24 cellular contexts compared by ENCODE assay signal in the genomic region with DNA sequence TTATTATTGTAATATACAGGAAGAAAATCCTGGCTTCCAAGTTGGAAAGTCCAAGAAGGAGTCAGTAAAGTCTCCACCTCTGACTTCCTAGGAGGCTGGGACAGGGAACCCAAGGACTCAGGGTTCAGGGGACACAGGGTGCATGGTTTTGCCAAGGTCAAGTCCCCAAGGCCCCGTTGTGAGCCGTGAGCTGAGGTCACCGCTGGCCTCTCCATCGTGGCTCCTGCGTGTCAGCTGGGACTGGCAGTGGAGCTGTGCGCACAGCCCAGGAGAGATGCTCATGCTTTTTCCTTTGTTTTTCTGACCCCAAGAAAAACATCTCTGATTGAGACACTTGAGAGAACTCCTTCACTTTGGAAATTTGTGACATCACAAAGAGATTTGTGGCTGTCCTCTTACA.
DNase-seq lines count a peak whose midpoint lies in the region; ATAC-seq, FAIRE-seq and TF ChIP-seq lines count a peak whose summit lies in the region.
"Had no signal": no experiment of that assay in that cellular context is flagged by ENCODE, and none has a peak within 500 bp of the region (broad histone marks: within the 10 kb centered on the region; RNA-seq: fewer than 3 reads in every experiment).

No MANE protein-coding gene starts in this region.

- no peak overlapping the region for H3K4me3 Mint-ChIP-seq in CD8-positive, alpha-beta memory T cell
- H3K4me3 Mint-ChIP-seq: B cell; CD4-positive, CD25-positive, alpha-beta regulatory T cell; CD8-positive, alpha-beta T cell; GM23338; H9 had no signal

- TF ChIP-seq POLR2A in HepG2 (IDR thresholded peaks at IDR 0.05; ENCODE audit: insufficient read depth in 1 of 2, low read depth in 2 of 2, low read length in 2 of 2) (no peak), right lobe of liver (IDR thresholded peaks at IDR 0.05) (no peak)

- ATAC-seq in Right ventricle myocardium inferior (peak; percentile 50), HepG2 (no peak), right lobe of liver (no peak), sciatic nerve (peak; percentile 91), upper lobe of right lung (no peak)
- ATAC-seq: CD8-positive, alpha-beta T cell; GM12878; GM23338; HCT116 had no signal

- H4K20me1 ChIP-seq in HepG2 (ENCODE audit: insufficient read depth, low read length), result no peaks in the 10 kb centered on the region
- H4K20me1 ChIP-seq: BLaER1 had no signal

- WGBS in HepG2 (ENCODE audit: low lambda C conversion rate), result 8% methylated on average over 6 of the region's 6 CpGs
- no CpG with 5 or more reads among the region's 6 CpGs for WGBS in right lobe of liver (ENCODE audit: insufficient coverage, low coverage, low lambda C conversion rate, missing lambda C conversion rate)

- no TSS peak for BruUV-seq in HepG2 (replicated peaks; lab: Mats Ljungman, UMichigan)

- H3K9me3 ChIP-seq in left ventricle myocardium inferior (replicated peaks), result no peaks in the 10 kb centered on the region
- no peaks in the 10 kb centered on the region for H3K9me3 ChIP-seq in HepG2 (ENCODE audit: low read length)
- no peaks in the 10 kb centered on the region for H3K9me3 ChIP-seq in right lobe of liver
- H3K9me3 ChIP-seq in upper lobe of right lung, result no peaks in the 10 kb centered on the region
- no peaks in the 10 kb centered on the region for H3K9me3 ChIP-seq in CD8-positive, alpha-beta memory T cell (ENCODE audit: low read length)

- CTCF ChIA-PET in HepG2 (lab: Yijun Ruan, JAX; ENCODE audit: low intra/inter-chr PET ratio, low total read pairs), result no interaction called here
- CTCF ChIA-PET in CD8-positive, alpha-beta memory T cell (lab: Charles Lee), result no interaction called here

- H3K36me3 ChIP-seq in left ventricle myocardium inferior (no peaks in the 10 kb centered on the region), HepG2 (replicated peaks in 1 of 2; ENCODE audit: control insufficient read depth in 1 of 2, insufficient read depth in 2 of 2, low read length in 2 of 2) (no peaks in the 10 kb centered on the region), right lobe of liver (no peaks in the 10 kb centered on the region), upper lobe of right lung (no peaks in the 10 kb centered on the region)
- no peaks in the 10 kb centered on the region for H3K36me3 ChIP-seq in CD8-positive, alpha-beta memory T cell (ENCODE audit: insufficient read depth, low read length)
- H3K36me3 ChIP-seq: BLaER1 had no signal

- H3K4me1 ChIP-seq in left ventricle myocardium inferior, result no peaks in the 10 kb centered on the region
- H3K4me1 ChIP-seq in HepG2 (ENCODE audit: insufficient read depth, low read length), result no peaks in the 10 kb centered on the region
- no peaks in the 10 kb centered on the region for H3K4me1 ChIP-seq in right lobe of liver
- no peaks in the 10 kb centered on the region for H3K4me1 ChIP-seq in upper lobe of right lung
- H3K4me1 ChIP-seq in CD8-positive, alpha-beta memory T cell (ENCODE audit: insufficient read depth, low read length), result no peaks in the 10 kb centered on the region

- TF ChIP-seq RAD21 in HepG2 (CRISPR knock-in tag; IDR thresholded peaks at IDR 0.05), result no peak

- no peak for FAIRE-seq in HepG2 (lab: Jason Lieb, UNC)
- FAIRE-seq: A204.1, D721Med, GM12878, GM19239 had no signal

- H3K79me2 ChIP-seq in HepG2 (ENCODE audit: insufficient read depth, low read length), result no peaks in the 10 kb centered on the region

- H3K36me3 Mint-ChIP-seq in CD8-positive, alpha-beta memory T cell, result no peaks in the 10 kb centered on the region
- H3K36me3 Mint-ChIP-seq: CD4-positive, CD25-positive, alpha-beta regulatory T cell; CD8-positive, alpha-beta T cell had no signal

- no peaks in the 10 kb centered on the region for H3K4me1 Mint-ChIP-seq in CD8-positive, alpha-beta memory T cell
- H3K4me1 Mint-ChIP-seq: B cell; CD4-positive, CD25-positive, alpha-beta regulatory T cell; GM23338; H9 had no signal

- H3K27me3 ChIP-seq in left ventricle myocardium inferior (ENCODE audit: low read depth) (peaks cover 34% of the 10 kb centered on the region), HepG2 (ENCODE audit: control insufficient read depth in 1 of 2, insufficient read depth in 2 of 2, low read length in 2 of 2) (peaks cover 0 to 23% of the 10 kb centered on the region in 2 experiments; a peak in 3 of 5 replicates), right lobe of liver (no peaks in the 10 kb centered on the region), upper lobe of right lung (no peaks in the 10 kb centered on the region)
- H3K27me3 ChIP-seq in CD8-positive, alpha-beta memory T cell (ENCODE audit: insufficient read depth, low read length, poor library complexity, severe bottlenecking), result no peaks in the 10 kb centered on the region
- H3K27me3 ChIP-seq: BLaER1 had no signal

- intact Hi-C loops in Right ventricle myocardium inferior (cut with DNase I), result no loop called here
- intact Hi-C loops in left ventricle myocardium inferior (cut with micrococcal nuclease), result no loop called here
- intact Hi-C loops in HepG2 (cut with micrococcal nuclease; ENCODE audit: unreplicated experiment), result no loop called here
- intact Hi-C loops in right lobe of liver (cut with DNase I), result no loop called here
- intact Hi-C loops in sciatic nerve (cut with DNase I), result no loop called here
- intact Hi-C loops in upper lobe of right lung (cut with DNase I), result no loop called here

- TF ChIP-seq EP300 in HepG2 (IDR thresholded peaks at IDR 0.05; ENCODE audit: low read depth in 2 of 2, low read length in 2 of 2) (no peak), HepG2 (CRISPR knock-in tag; IDR thresholded peaks at IDR 0.05; ENCODE audit: borderline replicate concordance) (no peak)

- TF ChIP-seq CTCF in left ventricle myocardium inferior (IDR thresholded peaks at IDR 0.05; ENCODE audit: borderline replicate concordance) (no peak), HepG2 (CRISPR knock-in tag; IDR thresholded peaks at IDR 0.05) (no peak), right lobe of liver (IDR thresholded peaks at IDR 0.05) (no peak), upper lobe of right lung (IDR thresholded peaks at IDR 0.05) (no peak)

- no peak overlapping the region for H2AFZ ChIP-seq in HepG2 (ENCODE audit: low read length)
- H2AFZ ChIP-seq: GM23338 had no signal

- no peak overlapping the region for H3K4me2 ChIP-seq in HepG2 (ENCODE audit: low read depth, low read length)
- H3K4me2 ChIP-seq: BLaER1, GM23338 had no signal

- H3K9me3 Mint-ChIP-seq in CD8-positive, alpha-beta memory T cell, result peaks cover 0 to 2% (median 0%) of the 10 kb centered on the region in 5 donors
- H3K9me3 Mint-ChIP-seq: CD8-positive, alpha-beta T cell had no signal

- peaks cover 12 to 13% of the 10 kb centered on the region in 2 donors for H3K27me3 Mint-ChIP-seq in CD8-positive, alpha-beta memory T cell

- DNase-seq in Right ventricle myocardium inferior (ENCODE audit: missing footprints) (no peak), left ventricle myocardium inferior (no peak), HepG2 (ENCODE audit: low spot score) (no peak), right lobe of liver (no peak), sciatic nerve (ENCODE audit: low spot score) (no peak), upper lobe of right lung (no peak)
- no peak for DNase-seq in CD8-positive, alpha-beta memory T cell
- DNase-seq: CD4-positive, CD25-positive, alpha-beta regulatory T cell; CD8-positive, alpha-beta T cell; DMS 273 treated with DMSO at 0.1 percent for 48 hours; DMS79; EL; GDM1; H9 had no signal

- in situ Hi-C loops in HepG2 (cut with HindIII; ENCODE audit: extremely low pct_ligation_motif_present, low pct_unique_long_range_greater_than_20kb), result no loop called here

- no peak overlapping the region for H3K27ac Mint-ChIP-seq in CD8-positive, alpha-beta memory T cell
- H3K27ac Mint-ChIP-seq: B cell; CD4-positive, CD25-positive, alpha-beta regulatory T cell; CD8-positive, alpha-beta T cell; GM23338; H9 had no signal

- POLR2A ChIA-PET in HepG2 (lab: Yijun Ruan, JAX), result no interaction called here
- POLR2A ChIA-PET in CD8-positive, alpha-beta memory T cell (lab: Charles Lee), result no interaction called here

- H3K4me3 ChIP-seq in left ventricle myocardium inferior (no peak overlapping the region), HepG2 (replicated peaks in 1 of 3; ENCODE audit: insufficient read depth in 1 of 3, low read depth in 2 of 3, low read length in 3 of 3) (no peak overlapping the region), right lobe of liver (no peak overlapping the region), upper lobe of right lung (no peak overlapping the region)
- H3K4me3 ChIP-seq in CD8-positive, alpha-beta memory T cell (ENCODE audit: low read length), result no peak overlapping the region
- H3K4me3 ChIP-seq: BLaER1, GM12878, GM23338 had no signal

- H3K27ac ChIP-seq in left ventricle myocardium inferior (replicated peaks) (no peak overlapping the region), HepG2 (ENCODE audit: extremely low read length, insufficient read depth, low read length) (no peak overlapping the region), right lobe of liver (no peak overlapping the region), upper lobe of right lung (no peak overlapping the region)
- H3K27ac ChIP-seq in CD8-positive, alpha-beta memory T cell (ENCODE audit: low read depth, low read length), result no peak overlapping the region
- H3K27ac ChIP-seq: 22Rv1, BLaER1, C4-2B had no signal

- H3K9ac ChIP-seq in HepG2 (ENCODE audit: insufficient read depth, low read depth, low read length), result no peak overlapping the region
- H3K9ac ChIP-seq: BLaER1 had no signal

TF ChIP-seq in HepG2, 621 proteins besides CTCF, POLR2A, EP300 and RAD21:
- TF ChIP-seq CREB1 (IDR thresholded peaks at IDR 0.05) (0 out of 2 replicates have a peak, but pooled peaks have one; percentile 7), CREB1 (CRISPR knock-in tag; IDR thresholded peaks at IDR 0.05) (no peak), GATAD2A (CRISPR knock-in tag; IDR thresholded peaks at IDR 0.05) (no peak)

Comparison
In these comparisons a context has a peak if more than half of its experiments do, and no peak if none do; other contexts are left out.
1. ATAC-seq: peak in Right ventricle myocardium inferior (single experiment) and sciatic nerve (single experiment); none in HepG2 (single experiment), right lobe of liver (0 of 4) and upper lobe of right lung (single experiment).